Comparison of ENCODE assay signal across 30 cellular contexts in the genomic region with DNA sequence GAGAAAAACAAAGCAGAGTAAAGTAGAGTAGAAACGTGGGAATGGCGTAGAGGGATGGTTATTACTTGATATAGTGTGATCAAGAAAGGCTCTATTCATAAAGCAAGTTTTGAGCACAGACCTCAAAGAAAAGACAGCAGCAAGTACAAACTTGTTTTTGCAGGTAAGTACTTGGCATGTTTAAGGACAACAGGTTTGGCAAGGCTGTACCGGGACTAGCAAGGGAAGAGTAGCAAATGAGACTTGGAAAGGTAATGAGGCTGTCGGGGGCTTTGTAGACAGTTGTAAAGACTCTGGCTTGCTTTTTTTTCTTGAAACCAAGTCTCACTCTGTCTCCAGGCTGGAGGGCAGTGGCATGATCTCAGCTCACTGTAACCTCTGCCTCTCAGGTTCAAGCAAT. TPM values are rescaled to one million over a fixed set of nuclear protein-coding genes. Genes with fewer than 3 reads are reported as not detected.
A peak's percentile ranks its signal among the peaks of the same experiment; 100 is the strongest.
DNase-seq lines count a peak whose midpoint lies in the region; ATAC-seq, FAIRE-seq and TF ChIP-seq lines count a peak whose summit lies in the region.
"Had no signal": no experiment of that assay in that cellular context is flagged by ENCODE, and none has a peak within 500 bp of the region (broad histone marks: within the 10 kb centered on the region; RNA-seq: fewer than 3 reads in every experiment).

No MANE protein-coding gene starts in this region.

- DNase-seq in ELF-1 (ENCODE audit: low read depth, low spot score) (peak; percentile 5), RWPE1 (ENCODE audit: low spot score) (peak; percentile 56), epithelial cell of prostate (ENCODE audit: low read depth, low spot score) (peak; percentile 77), keratinocyte (ENCODE audit: low read depth, low spot score) (peak; percentile 33), psoas muscle (no peak), foreskin melanocyte (no peak)
- DNase-seq: CD4-positive, CD25-positive, alpha-beta regulatory T cell; DMS53; GM23248; H7; IMR-90; KG1; MM.1S; NCI-H1092; NCI-H1436; NCI-H187 treated with DMSO at 0.1 percent for 48 hours; NCI-H446 treated with DMSO at 0.1 percent for 48 hours; NCI-H526; NCI-H82; PC-9; RPMI8226; SHP77 treated with DMSO at 0.1 percent for 48 hours; SW 1271 had no signal

- no peaks in the 10 kb centered on the region for H3K79me2 ChIP-seq in keratinocyte (ENCODE audit: control insufficient read depth, insufficient read depth, low read length)

- H3K4me2 ChIP-seq in keratinocyte (ENCODE audit: control insufficient read depth, extremely low read depth, insufficient read depth, low read depth, low read length) = peak overlapping the region; percentile 46
- H3K4me2 ChIP-seq: BLaER1, PC-9 had no signal

- H4K20me1 ChIP-seq in keratinocyte (ENCODE audit: control insufficient read depth, extremely low read depth, insufficient read depth, low read length) = no peaks in the 10 kb centered on the region
- H4K20me1 ChIP-seq: BLaER1 had no signal

- ATAC-seq in psoas muscle (no peak), HG03097 (IDR thresholded peaks at IDR 0.05; ENCODE audit: low FRiP score, unreplicated experiment) (no peak), HG02571 (IDR thresholded peaks at IDR 0.05; ENCODE audit: unreplicated experiment) (no peak)

- peak; percentile 94 for FAIRE-seq in keratinocyte (lab: Jason Lieb, UNC)
- FAIRE-seq: A204.1, D721Med, G401.6 had no signal

- peaks cover 8% of the 10 kb centered on the region for H3K4me1 ChIP-seq in keratinocyte (ENCODE audit: control insufficient read depth, extremely low read depth, insufficient read depth, low read length)
- no peaks in the 10 kb centered on the region for H3K4me1 ChIP-seq in psoas muscle

- peaks cover 5 to 8% of the 10 kb centered on the region in 2 experiments for H3K36me3 ChIP-seq in keratinocyte (ENCODE audit: control insufficient read depth in 2 of 2, extremely low read depth in 1 of 2, insufficient read depth in 2 of 2, low read length in 2 of 2)
- peaks cover 0 to 53% of the 10 kb centered on the region in 2 donors for H3K36me3 ChIP-seq in psoas muscle (ENCODE audit: insufficient read depth in 1 of 2, low read depth in 1 of 2)

- CTCF ChIA-PET in RWPE1 (lab: Yijun Ruan, JAX) = interaction anchor here (1.0 kb wide), 1 partner anchor 547 kb away, joined by 3 read pairs; no protein-coding TSS in a partner anchor

- H3K9me1 ChIP-seq in keratinocyte (ENCODE audit: control insufficient read depth, extremely low read depth, insufficient read depth, low read length) = no peaks in the 10 kb centered on the region

- no peak for TF ChIP-seq CTCF in RWPE1 (conservative IDR thresholded peaks at IDR 0.05; ENCODE audit: low read depth)
- no peak for TF ChIP-seq CTCF in keratinocyte (optimal IDR thresholded peaks at IDR 0.05 in 1 of 3, IDR thresholded peaks at IDR 0.05 in 1 of 3, conservative IDR thresholded peaks at IDR 0.05 in 1 of 3; ENCODE audit: extremely low read depth in 1 of 3, insufficient read depth in 2 of 3, low read length in 3 of 3)
- no peak for TF ChIP-seq CTCF in psoas muscle (IDR thresholded peaks at IDR 0.05)

- H2AFZ ChIP-seq in keratinocyte (ENCODE audit: control insufficient read depth, low read length) = no peak overlapping the region
- H2AFZ ChIP-seq: GM23248, PC-9 had no signal

- H3K9ac ChIP-seq in keratinocyte (ENCODE audit: control insufficient read depth, extremely low read depth, insufficient read depth, low read length) = no peak overlapping the region
- H3K9ac ChIP-seq: BLaER1, GM23248 had no signal

- dilution Hi-C loops in keratinocyte (cut with MboI; ENCODE audit: extremely low pct_ligation_motif_present, low sequenced_read_pairs) = no loop called here

- POLR2A ChIA-PET in RWPE1 (lab: Yijun Ruan, JAX; ENCODE audit: low non-redundant PET) = no interaction called here

- peak overlapping the region in 1 of 3 experiments; percentile 51 for H3K4me3 ChIP-seq in keratinocyte (ENCODE audit: control insufficient read depth in 2 of 3, extremely low read depth in 1 of 3, insufficient read depth in 2 of 3, low read depth in 1 of 3, low read length in 3 of 3)
- no peak overlapping the region for H3K4me3 ChIP-seq in psoas muscle
- H3K4me3 ChIP-seq: BLaER1, GM23248, PC-9, SK-N-MC had no signal

- no peak overlapping the region for H3K27ac ChIP-seq in RWPE1
- H3K27ac ChIP-seq in epithelial cell of prostate = peak overlapping the region; percentile 22
- peak overlapping the region; percentile 63 for H3K27ac ChIP-seq in keratinocyte (ENCODE audit: control insufficient read depth, insufficient read depth, low read length)
- no peak overlapping the region for H3K27ac ChIP-seq in psoas muscle
- H3K27ac ChIP-seq: BLaER1, GM23248, PC-9, SK-N-MC had no signal

- intact Hi-C loops in psoas muscle (cut with DNase I) = no loop called here

- H3K27me3 ChIP-seq in keratinocyte (ENCODE audit: control insufficient read depth, extremely low read depth, insufficient read depth, low read length) (no peaks in the 10 kb centered on the region), psoas muscle (ENCODE audit: insufficient read depth in 3 of 3, low read length in 2 of 3) (no peaks in the 10 kb centered on the region)
- H3K27me3 ChIP-seq: BLaER1 had no signal

- H3K9me3 ChIP-seq in keratinocyte (ENCODE audit: control insufficient read depth, low read depth, low read length) (no peaks in the 10 kb centered on the region), psoas muscle (no peaks in the 10 kb centered on the region)

- 95 to 96% (median 96%) methylated on average over 4 of the region's 4 CpGs for WGBS in psoas muscle, 3 donors

RNA-seq across cellular contexts. Expression of a gene that starts 40.9 kb away (rescaled TPM):
- polyA plus RNA-seq in keratinocyte (3.8 to 7.8 TPM (median 5.0 TPM) in 3 replicates), psoas muscle (1 to 10 TPM; 3.0 to 3.6 (median 3.4) TPM)
- polyA plus RNA-seq in keratinocyte (2011; ENCODE audit: low read depth) = 10.3 TPM
- polyA plus RNA-seq in keratinocyte (2011; cell fraction: cytosol; rRNA removed) = 3.9 and 6.7 TPM in 2 replicates
- 6.9 and 9.4 TPM in 2 replicates for polyA plus RNA-seq in keratinocyte (2011; cell fraction: nucleus; rRNA removed)
- polyA plus RNA-seq in keratinocyte (2012; ENCODE audit: low replicate concordance) = 3.7 and 6.2 TPM in 2 replicates
- polyA minus RNA-seq in keratinocyte = 1.6 to 12.0 TPM (median 9.3 TPM) in 3 replicates
- polyA minus RNA-seq in keratinocyte (2011; cell fraction: cytosol; rRNA and poly(A)+ RNA removed) = 10.0 TPM
- 15.6 and 19.2 TPM in 2 replicates for polyA minus RNA-seq in keratinocyte (2011; cell fraction: nucleus; rRNA and poly(A)+ RNA removed)
- total RNA-seq in psoas muscle = 1 to 10 TPM; 7.6 to 8.8 (median 8.3) TPM

RNA-seq across cellular contexts. Expression of a gene that starts 48.9 kb away (rescaled TPM):
- polyA plus RNA-seq in keratinocyte (18.6 to 34.2 TPM (median 26.4 TPM) in 3 replicates), psoas muscle (10 to 100 TPM in 2 of 3 donors, 1 to 10 TPM in 1; 7.9 to 23.5 (median 10.5) TPM)
- polyA plus RNA-seq in keratinocyte (2011; ENCODE audit: low read depth) = 87.8 TPM
- polyA plus RNA-seq in keratinocyte (2011; cell fraction: cytosol; rRNA removed) = 8.4 and 16.7 TPM in 2 replicates
- 21.2 and 35.7 TPM in 2 replicates for polyA plus RNA-seq in keratinocyte (2011; cell fraction: nucleus; rRNA removed)
- polyA plus RNA-seq in keratinocyte (2012; ENCODE audit: low replicate concordance) = 18.6 and 19.5 TPM in 2 replicates
- 10.0 to 47.9 TPM (median 39.6 TPM) in 3 replicates for polyA minus RNA-seq in keratinocyte
- polyA minus RNA-seq in keratinocyte (2011; cell fraction: cytosol; rRNA and poly(A)+ RNA removed) = 18.8 TPM
- polyA minus RNA-seq in keratinocyte (2011; cell fraction: nucleus; rRNA and poly(A)+ RNA removed) = 34.8 and 66.4 TPM in 2 replicates
- total RNA-seq in psoas muscle = 10 to 100 TPM; 24.3 to 32.3 (median 25.6) TPM

Comparison
In these comparisons a context has a peak if more than half of its experiments do, and no peak if none do; other contexts are left out.
1. DNase-seq: peak in ELF-1 (single experiment), RWPE1 (single experiment), epithelial cell of prostate (single experiment) and keratinocyte (single experiment); none in psoas muscle (0 of 2) and foreskin melanocyte (single experiment).
2. H3K27ac ChIP-seq: peak in epithelial cell of prostate (single experiment) and keratinocyte (single experiment); none in RWPE1 (single experiment) and psoas muscle (single experiment).